ENCODE assay signal across 8 cellular contexts in genomic region chr2:196233033-196233807, GRCh38.
DNase-seq lines count a peak whose midpoint lies in the region; ATAC-seq and FAIRE-seq lines count a peak whose summit lies in the region.

No MANE protein-coding gene starts in this region.

- H3K27me3 ChIP-seq in adipocyte (replicated peaks; ENCODE audit: control insufficient read depth, insufficient read depth, low read length) = no peaks in the 10 kb centered on the region

- H3K4me3 ChIP-seq in adipocyte (ENCODE audit: low read length) = no peak overlapping the region

- in situ Hi-C loops in ACHN (cut with HindIII; ENCODE audit: low pct_ligation_motif_present, low pct_unique_long_range_greater_than_20kb, low sequenced_read_pairs) = no loop called here

- H3K36me3 ChIP-seq in adipocyte (ENCODE audit: control insufficient read depth, insufficient read depth, low read length, severe bottlenecking) = no peaks in the 10 kb centered on the region

- no peak overlapping the region for H3K9ac ChIP-seq in adipocyte (ENCODE audit: low read length)

- DNase-seq in ACHN (peak; percentile 6), HT-29 (ENCODE audit: low spot score) (peak; percentile 98), adipocyte (ENCODE audit: low read depth) (peak; percentile 79), kidney glomerular epithelial cell (lab: John Stamatoyannopoulos, UW) (peak; percentile 88), urothelium cell line (ENCODE audit: low spot score) (peak; percentile 73), NOMO-1 (lab: John Stamatoyannopoulos, UW; ENCODE audit: unreplicated experiment in 2 of 2) (no peak)

- no peak for FAIRE-seq in urothelium cell line (lab: Jason Lieb, UNC)

- peak; percentile 7 for ATAC-seq in GM19328 (IDR thresholded peaks at IDR 0.05; ENCODE audit: unreplicated experiment)
- no peak for ATAC-seq in GM21367 (IDR thresholded peaks at IDR 0.05; ENCODE audit: unreplicated experiment)

- no peaks in the 10 kb centered on the region for H3K9me3 ChIP-seq in adipocyte (ENCODE audit: control insufficient read depth, low read length)

- H3K4me1 ChIP-seq in adipocyte (ENCODE audit: control insufficient read depth, insufficient read depth, low read length) = peaks cover 17% of the 10 kb centered on the region

Comparison
In these comparisons a context has a peak if more than half of its experiments do, and no peak if none do; other contexts are left out.
1. DNase-seq: peak in ACHN (single experiment), HT-29 (single experiment), adipocyte (single experiment), kidney glomerular epithelial cell (single experiment) and urothelium cell line (single experiment); none in NOMO-1 (0 of 2).